ENCODE assay signal across 2 cellular contexts in the genomic region with DNA sequence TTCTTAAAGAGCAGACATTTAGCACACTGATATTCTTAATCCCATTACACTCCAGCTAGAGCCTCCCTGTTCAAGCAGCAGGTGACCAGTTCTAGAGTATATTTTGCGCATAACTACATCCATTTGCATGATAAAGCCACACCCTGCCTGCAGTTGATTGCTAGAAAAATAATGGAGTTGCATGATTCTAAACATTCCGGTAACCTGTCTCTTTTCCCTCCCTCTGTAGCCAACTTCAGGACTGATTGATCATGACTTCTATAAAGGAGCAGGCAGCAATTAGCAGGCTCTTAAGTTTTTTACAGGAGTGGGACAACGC.
TF ChIP-seq lines count a peak whose summit lies in the region.

No MANE protein-coding gene starts in this region.

TF ChIP-seq in HEK293, 187 proteins besides CTCF, POLR2A, EP300 and RAD21:
- no peak for TF ChIP-seq ZNF394 (tag by site-specific recombination; IDR thresholded peaks at IDR 0.05; ENCODE audit: borderline replicate concordance)
- TF ChIP-seq KLF7 (tag by site-specific recombination; IDR thresholded peaks at IDR 0.05; ENCODE audit: borderline replicate concordance) = no peak
- TF ChIP-seq ZNF335 (tag by site-specific recombination; conservative IDR thresholded peaks at IDR 0.05) = peak; percentile 38

TF ChIP-seq in H1, 55 proteins besides CTCF, POLR2A, EP300 and RAD21:
- peak; percentile 69; the same call in 1 of the 2 replicates for TF ChIP-seq POU5F1 (IDR thresholded peaks at IDR 0.05; ENCODE audit: low read depth, low read length)
- no peak for TF ChIP-seq HDAC6 (IDR thresholded peaks at IDR 0.05; ENCODE audit: low read depth, low read length)
- no peak for TF ChIP-seq KDM5A (IDR thresholded peaks at IDR 0.05; ENCODE audit: low read length)
- 0 out of 4 replicates have a peak, but pooled peaks of 1 of the 2 experiments have one; percentile 49 for TF ChIP-seq HDAC2 (IDR thresholded peaks at IDR 0.05; ENCODE audit: borderline replicate concordance in 1 of 2, low read depth in 2 of 2, low read length in 2 of 2)
